8 cellular contexts compared by ENCODE assay signal in genomic region chr2:86807462-86808275, GRCh38. TPM values are rescaled to one million over a fixed set of nuclear protein-coding genes. Genes with fewer than 3 reads are reported as not detected.
DNase-seq lines count a peak whose midpoint lies in the region; ATAC-seq and TF ChIP-seq lines count a peak whose summit lies in the region.

No MANE protein-coding gene starts in this region.

- peaks cover 12% of the 10 kb centered on the region for H3K27me3 Mint-ChIP-seq in HFFc6 (ENCODE audit: insufficient read depth)

- peaks cover 15% of the 10 kb centered on the region for H3K4me1 Mint-ChIP-seq in HFFc6 (ENCODE audit: low read depth)

- H3K36me3 Mint-ChIP-seq in HFFc6 (ENCODE audit: low read depth): no peaks in the 10 kb centered on the region

- no peaks in the 10 kb centered on the region for H3K27me3 ChIP-seq in right cardiac atrium (ENCODE audit: control insufficient read depth, insufficient read depth)

- WGBS in right cardiac atrium: 1% methylated on average over 52 of the region's 52 CpGs

- no peak overlapping the region for H3K27ac ChIP-seq in right cardiac atrium (ENCODE audit: low read length)

- H3K4me1 ChIP-seq in right cardiac atrium (ENCODE audit: control insufficient read depth, insufficient read depth, low read length): no peaks in the 10 kb centered on the region

- ATAC-seq in right cardiac atrium: peak; percentile 64 to 77
- no peak for ATAC-seq in HG02840 (IDR thresholded peaks at IDR 0.05; ENCODE audit: low FRiP score, unreplicated experiment)

- no peak overlapping the region for H3K27ac Mint-ChIP-seq in HFFc6

- DNase-seq in DMS53 (lab: John Stamatoyannopoulos, UW) (peak; percentile 95), HFFc6 (no peak), NCI-H69 (lab: John Stamatoyannopoulos, UW) (peak; percentile 87), amygdala (lab: John Stamatoyannopoulos, UW) (peak in 42 of 56 donors; percentile 11 to 76 (median 40)), right cardiac atrium (peak; percentile 33 to 79 (median 75)), putamen (ENCODE audit: low spot score) (peak; percentile 58), kidney glomerular epithelial cell (lab: John Stamatoyannopoulos, UW) (no peak)

- no peaks in the 10 kb centered on the region for H3K9me3 Mint-ChIP-seq in HFFc6

- no peak for TF ChIP-seq CTCF in HFFc6 (IDR thresholded peaks at IDR 0.05)

- H3K9me3 ChIP-seq in right cardiac atrium (ENCODE audit: control insufficient read depth, low read length): no peaks in the 10 kb centered on the region

- H3K4me3 Mint-ChIP-seq in HFFc6: peak overlapping the region; percentile 87

- intact Hi-C loops in right cardiac atrium (cut with DNase I): no loop called here

- H3K4me3 ChIP-seq in right cardiac atrium (ENCODE audit: low read length): peak overlapping the region; percentile 49

RNA-seq across cellular contexts. Expression of gene CD8A, which starts 17.0 kb away (rescaled TPM):
- total RNA-seq in HFFc6 (2021; fragmentation: NEBNext Ultra II Directional; extraction: Animal tissue kit (Norgen Biotek cat#: 25700)): not detected
- total RNA-seq in right cardiac atrium: 1 to 10 TPM in 3 of 4 donors, under 1 TPM in 1; 0.71 to 2.0 (median 1.2) TPM
- 1.1 TPM for polyA plus RNA-seq in right cardiac atrium

RNA-seq across cellular contexts. Expression of gene CD8B, which starts 54.0 kb away (rescaled TPM):
- not detected for total RNA-seq in HFFc6 (2021; fragmentation: NEBNext Ultra II Directional; extraction: Animal tissue kit (Norgen Biotek cat#: 25700))
- total RNA-seq in right cardiac atrium: under 1 TPM in 3 of 4 donors, not detected in 1; 0.45 to 0.80 (median 0.68) TPM
- 0.20 TPM for polyA plus RNA-seq in right cardiac atrium

Comparison
In these comparisons a context has a peak if more than half of its experiments do, and no peak if none do; other contexts are left out.
1. DNase-seq: peak in DMS53 (single experiment), NCI-H69 (single experiment), amygdala (42 of 56), right cardiac atrium (3 of 3) and putamen (single experiment); none in HFFc6 (single experiment) and kidney glomerular epithelial cell (single experiment).